Comparison of ENCODE assay signal across 8 cellular contexts in genomic region chr16:47143677-47144558, GRCh38. TPM values are rescaled to one million over a fixed set of nuclear protein-coding genes. Genes with fewer than 3 reads are reported as not detected.
DNase-seq lines count a peak whose midpoint lies in the region; ATAC-seq and TF ChIP-seq lines count a peak whose summit lies in the region.

Gene NETO2, minus strand, starts transcription at chr16:47143945. Its CDS starts 333 bp downstream, at chr16:47143612.

- ATAC-seq in GM18505 (IDR thresholded peaks at IDR 0.05; ENCODE audit: unreplicated experiment) (peak; percentile 52), HG02885 (IDR thresholded peaks at IDR 0.05; ENCODE audit: poor library complexity, unreplicated experiment) (peak; percentile 61)

- intact Hi-C loops in dendritic cell treated with granulocyte-macrophage colony-stimulating factor and Interleukin-4, amounts not matched to agents 40 ng/mL and 50 ng/mL, for 4 days (cut with micrococcal nuclease): loop anchor here (2.0 to 10.0 kb wide), 6 partner anchors 57 to 911 kb away; partner anchors contain the start of genes DNAJA2, ITFG1 and PHKB
- intact Hi-C loops in lower leg skin (cut with DNase I; ENCODE audit: low total_unique reads): no loop called here

- peak; percentile 71 for TF ChIP-seq POLR2A in GM18505 (IDR thresholded peaks at IDR 0.05; ENCODE audit: borderline replicate concordance, extremely low read depth, insufficient read depth, insufficient read length)
- no peak for TF ChIP-seq POLR2A in lower leg skin (IDR thresholded peaks at IDR 0.05)

- H3K27me3 Mint-ChIP-seq in dendritic cell treated with granulocyte-macrophage colony-stimulating factor and Interleukin-4, amounts not matched to agents 40 ng/mL and 50 ng/mL, for 4 days: peaks cover 21% of the 10 kb centered on the region

- no peaks in the 10 kb centered on the region for H3K9me3 Mint-ChIP-seq in dendritic cell treated with granulocyte-macrophage colony-stimulating factor and Interleukin-4, amounts not matched to agents 40 ng/mL and 50 ng/mL, for 4 days

- H3K4me3 ChIP-seq in lower leg skin (ENCODE audit: low read depth, poor library complexity, severe bottlenecking): peak within 1 kb of the TSS; percentile 32

- peak within 1 kb of the TSS; percentile 79 for H3K27ac Mint-ChIP-seq in dendritic cell treated with granulocyte-macrophage colony-stimulating factor and Interleukin-4, amounts not matched to agents 40 ng/mL and 50 ng/mL, for 4 days

- H3K4me3 Mint-ChIP-seq in dendritic cell treated with granulocyte-macrophage colony-stimulating factor and Interleukin-4, amounts not matched to agents 40 ng/mL and 50 ng/mL, for 4 days: peak within 1 kb of the TSS; percentile 81

- H3K36me3 Mint-ChIP-seq in dendritic cell treated with granulocyte-macrophage colony-stimulating factor and Interleukin-4, amounts not matched to agents 40 ng/mL and 50 ng/mL, for 4 days (ENCODE audit: low read depth): no peaks in the 10 kb centered on the region

- TF ChIP-seq CTCF in lower leg skin (IDR thresholded peaks at IDR 0.05): no peak

- H3K4me1 Mint-ChIP-seq in dendritic cell treated with granulocyte-macrophage colony-stimulating factor and Interleukin-4, amounts not matched to agents 40 ng/mL and 50 ng/mL, for 4 days (ENCODE audit: low read depth): peaks cover 24% of the 10 kb centered on the region

- WGBS in lower leg skin, 2 donors: 0 to 7% methylated on average over 19 to 29 of the region's 130 CpGs

- peak; percentile 18 for DNase-seq in A172 (ENCODE audit: low spot score)
- peak; percentile 73 for DNase-seq in NCI-H2227 (lab: John Stamatoyannopoulos, UW; ENCODE audit: unreplicated experiment)
- peak; percentile 60 to 65 for DNase-seq in activated CD4-positive, alpha-beta T cell treated with anti-CD3 and anti-CD28 coated beads for 4 hours
- DNase-seq in lower leg skin (ENCODE audit: low spot score in 2 of 2): peak in 1 of 2 donors; percentile 22
- peak; percentile 31 to 59 (median 41) for DNase-seq in stimulated activated CD4-positive, alpha-beta T cell treated with anti-CD3 and anti-CD28 coated beads, TNF-alpha, amount 100 ng/mL, for 24 hours (ENCODE audit: low read depth in 3 of 3)

RNA-seq across cellular contexts. Expression of gene NETO2, which starts in this region (rescaled TPM):
- 19.9 and 34.5 TPM in 2 replicates for total RNA-seq in A172 (2014; rRNA removed; shearing (Covaris generic))
- total RNA-seq in lower leg skin: 1 to 10 TPM in 2 of 4 donors, under 1 TPM in 1, not detected in 1; 0.37 to 2.2 (median 1.1) TPM
